ENCODE assay signal across 11 cellular contexts in the genomic region with DNA sequence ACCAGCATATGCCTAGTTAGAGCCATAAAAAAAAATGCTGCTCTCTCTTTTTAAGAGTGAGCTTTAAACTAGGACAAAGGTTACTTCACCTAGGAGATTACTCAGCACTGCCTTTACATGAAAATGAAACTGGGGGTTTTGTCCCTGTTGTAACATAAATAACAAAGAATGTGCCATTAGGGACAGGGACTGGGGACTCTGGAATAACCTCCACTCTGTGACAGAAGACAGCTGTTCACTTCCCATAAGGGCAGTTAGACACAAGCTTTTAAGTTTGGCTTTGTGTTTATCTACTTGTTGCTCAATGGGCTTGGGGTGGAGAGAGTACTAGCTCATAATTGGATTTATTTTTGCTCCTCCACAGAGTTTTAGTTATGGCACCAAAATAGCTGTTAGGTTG. TPM values are rescaled to one million over a fixed set of nuclear protein-coding genes. Genes with fewer than 3 reads are reported as not detected.
DNase-seq lines count a peak whose midpoint lies in the region; ATAC-seq, FAIRE-seq and TF ChIP-seq lines count a peak whose summit lies in the region.
"Had no signal": no experiment of that assay in that cellular context is flagged by ENCODE, and none has a peak within 500 bp of the region (broad histone marks: within the 10 kb centered on the region; RNA-seq: fewer than 3 reads in every experiment).

No MANE protein-coding gene starts in this region.

- no peak overlapping the region for H2AFZ ChIP-seq in astrocyte (ENCODE audit: low read depth, low read length)

- peak; percentile 14 for DNase-seq in HPDE6-E6E7 (ENCODE audit: extremely low spot score)
- no peak for DNase-seq in astrocyte (ENCODE audit: low read depth)
- DNase-seq in lung (ENCODE audit: low spot score) = no peak
- no peak for DNase-seq in stimulated activated CD4-positive, alpha-beta T cell treated with anti-CD3 and anti-CD28 coated beads, Interleukin-4, amount 100 ng/mL, for 1 hour
- DNase-seq in urothelium cell line (ENCODE audit: low spot score) = no peak
- DNase-seq: activated naive CD4-positive, alpha-beta T cell treated with Interleukin-2 at 50 U/mL for 16 hours; CD8-positive, alpha-beta memory T cell had no signal

- H3K27ac ChIP-seq in astrocyte (ENCODE audit: low read depth, low read length) = no peak overlapping the region
- no peak overlapping the region for H3K27ac ChIP-seq in lung (ENCODE audit: low read depth in 1 of 2, low read length in 1 of 2)

- no peak for TF ChIP-seq CTCF in astrocyte (IDR thresholded peaks at IDR 0.05; ENCODE audit: insufficient read depth, low read depth, low read length)
- TF ChIP-seq CTCF in lung (IDR thresholded peaks at IDR 0.05; ENCODE audit: control extremely low read depth, extremely low read depth) = no peak

- H3K9me3 ChIP-seq in astrocyte (ENCODE audit: insufficient read depth, low read depth, low read length) (no peaks in the 10 kb centered on the region), lung (ENCODE audit: control insufficient read depth in 2 of 2, insufficient read depth in 1 of 2, low read length in 1 of 2) (peaks cover 0 to 2% of the 10 kb centered on the region in 2 donors)

- no peaks in the 10 kb centered on the region for H3K27me3 Mint-ChIP-seq in astrocyte (ENCODE audit: low read depth, unreplicated experiment)

- H3K9me3 Mint-ChIP-seq in astrocyte (ENCODE audit: unreplicated experiment) = no peaks in the 10 kb centered on the region
- H3K9me3 Mint-ChIP-seq: CD8-positive, alpha-beta memory T cell; memory B cell had no signal

- H3K36me3 ChIP-seq in astrocyte (ENCODE audit: insufficient read depth, low read length) (no peaks in the 10 kb centered on the region), lung (ENCODE audit: control insufficient read depth in 2 of 2, insufficient read depth in 2 of 2, low read length in 2 of 2) (no peaks in the 10 kb centered on the region)

- ATAC-seq in GM18505 (IDR thresholded peaks at IDR 0.05; ENCODE audit: unreplicated experiment) = peak; percentile 31
- peak; percentile 27 for ATAC-seq in lung (ENCODE audit: insufficient read depth, low FRiP score)
- no peak for ATAC-seq in GM21515 (IDR thresholded peaks at IDR 0.05; ENCODE audit: unreplicated experiment)
- no peak for ATAC-seq in HG03565 (IDR thresholded peaks at IDR 0.05; ENCODE audit: unreplicated experiment)

- H3K27ac Mint-ChIP-seq in astrocyte (ENCODE audit: unreplicated experiment) = peak overlapping the region; percentile 55
- H3K27ac Mint-ChIP-seq: CD8-positive, alpha-beta memory T cell; memory B cell had no signal

- H3K79me2 ChIP-seq in astrocyte (ENCODE audit: insufficient read depth, low read length) = no peaks in the 10 kb centered on the region

- H3K4me3 ChIP-seq in astrocyte (ENCODE audit: insufficient read depth, low read depth, low read length) (no peak overlapping the region), lung (no peak overlapping the region)

- H3K36me3 Mint-ChIP-seq in astrocyte (ENCODE audit: low read depth, unreplicated experiment) = no peaks in the 10 kb centered on the region
- H3K36me3 Mint-ChIP-seq: CD8-positive, alpha-beta memory T cell; memory B cell had no signal

- H3K27me3 ChIP-seq in astrocyte (ENCODE audit: insufficient read depth, low read length) (no peaks in the 10 kb centered on the region), lung (ENCODE audit: control insufficient read depth, insufficient read depth) (no peaks in the 10 kb centered on the region)

- peaks cover 5% of the 10 kb centered on the region for H3K4me1 ChIP-seq in astrocyte (ENCODE audit: insufficient read depth, low read length)
- H3K4me1 ChIP-seq in lung (ENCODE audit: control insufficient read depth in 2 of 2, insufficient read depth in 2 of 2, low read length in 2 of 2) = peaks cover 1 to 6% of the 10 kb centered on the region in 2 donors

- H3K9ac ChIP-seq in astrocyte (ENCODE audit: low read length) = no peak overlapping the region

- H3K4me1 Mint-ChIP-seq in astrocyte (ENCODE audit: low read depth, unreplicated experiment) = peaks cover 45% of the 10 kb centered on the region
- H3K4me1 Mint-ChIP-seq: CD8-positive, alpha-beta memory T cell had no signal

- no peaks in the 10 kb centered on the region for H4K20me1 ChIP-seq in astrocyte (ENCODE audit: insufficient read depth, low read length)

- no peak for TF ChIP-seq POLR2A in GM18505 (IDR thresholded peaks at IDR 0.05; ENCODE audit: borderline replicate concordance, extremely low read depth, insufficient read depth, insufficient read length)

- H3K4me2 ChIP-seq in astrocyte (ENCODE audit: low read length) = no peak overlapping the region

- FAIRE-seq in astrocyte (lab: Jason Lieb, UNC) (no peak), urothelium cell line (lab: Jason Lieb, UNC) (no peak)

- no peak overlapping the region for H3K4me3 Mint-ChIP-seq in astrocyte (ENCODE audit: unreplicated experiment)
- H3K4me3 Mint-ChIP-seq: CD8-positive, alpha-beta memory T cell; memory B cell had no signal

RNA-seq across cellular contexts. Expression of a gene that starts 11.9 kb away (rescaled TPM):
- total RNA-seq in astrocyte = 0.67 and 1.7 TPM in 2 replicates
- total RNA-seq in lung = 10 to 100 TPM in 1 of 2 donors, 1 to 10 TPM in 1; 5.3 to 26.3 TPM
- polyA plus RNA-seq in lung = 1 to 10 TPM; 1.0 to 1.8 TPM
- total RNA-seq: CD8-positive, alpha-beta memory T cell had no signal
- polyA plus RNA-seq: CD8-positive, alpha-beta memory T cell had no signal

Comparison
In these comparisons a context has a peak if more than half of its experiments do, and no peak if none do; other contexts are left out.
1. ATAC-seq: peak in GM18505 (single experiment) and lung (single experiment); none in GM21515 (single experiment) and HG03565 (single experiment).